Comparison of ENCODE assay signal across 11 cellular contexts in genomic region chr12:117192057-117192456, GRCh38. TPM values are rescaled to one million over a fixed set of nuclear protein-coding genes. Genes with fewer than 3 reads are reported as not detected.
DNase-seq lines count a peak whose midpoint lies in the region; ATAC-seq and TF ChIP-seq lines count a peak whose summit lies in the region.
"Had no signal": no experiment of that assay in that cellular context is flagged by ENCODE, and none has a peak within 500 bp of the region (broad histone marks: within the 10 kb centered on the region; RNA-seq: fewer than 3 reads in every experiment).

No MANE protein-coding gene starts in this region.

- ATAC-seq in WTC11, result peak; percentile 38
- ATAC-seq in memory B cell (ENCODE audit: low read depth), result no peak
- ATAC-seq in HG02970 (IDR thresholded peaks at IDR 0.05; ENCODE audit: low FRiP score, unreplicated experiment), result no peak
- ATAC-seq: Panc1 had no signal

- H3K9me3 Mint-ChIP-seq in CD4-positive, alpha-beta memory T cell, result peaks cover 0 to 3% (median 0%) of the 10 kb centered on the region in 8 donors
- H3K9me3 Mint-ChIP-seq in WTC11, result peaks cover 7% of the 10 kb centered on the region
- peaks cover 2% of the 10 kb centered on the region for H3K9me3 Mint-ChIP-seq in memory B cell

- TF ChIP-seq CTCF in WTC11 (IDR thresholded peaks at IDR 0.05) (no peak), breast epithelium (IDR thresholded peaks at IDR 0.05) (no peak)

- peaks cover 19 to 44% (median 27%) of the 10 kb centered on the region in 4 donors for H3K4me1 Mint-ChIP-seq in CD4-positive, alpha-beta memory T cell
- H3K4me1 Mint-ChIP-seq in WTC11, result peaks cover 22% of the 10 kb centered on the region
- peaks cover 15% of the 10 kb centered on the region for H3K4me1 Mint-ChIP-seq in memory B cell

- no peaks in the 10 kb centered on the region for H3K27me3 ChIP-seq in CD4-positive, alpha-beta memory T cell (ENCODE audit: insufficient read depth, low read length)
- H3K27me3 ChIP-seq in breast epithelium, result no peaks in the 10 kb centered on the region

- peaks cover 4 to 15% of the 10 kb centered on the region in 2 donors for H3K36me3 Mint-ChIP-seq in CD4-positive, alpha-beta memory T cell
- peaks cover 4% of the 10 kb centered on the region for H3K36me3 Mint-ChIP-seq in WTC11
- peaks cover 7% of the 10 kb centered on the region for H3K36me3 Mint-ChIP-seq in memory B cell

- H3K27me3 Mint-ChIP-seq in CD4-positive, alpha-beta memory T cell, result peaks cover 2 to 5% of the 10 kb centered on the region in 2 donors
- H3K27me3 Mint-ChIP-seq in WTC11 (ENCODE audit: low read depth), result peaks cover 8% of the 10 kb centered on the region
- H3K27me3 Mint-ChIP-seq in memory B cell, result peaks cover 2% of the 10 kb centered on the region

- H3K27ac Mint-ChIP-seq in CD4-positive, alpha-beta memory T cell, result peak overlapping the region in 3 of 7 donors; percentile 2 to 89 (median 23)
- H3K27ac Mint-ChIP-seq in WTC11 (no peak overlapping the region; the same call in 1 of the 2 replicates), memory B cell (no peak overlapping the region)

- no peak overlapping the region for H3K27ac ChIP-seq in CD4-positive, alpha-beta memory T cell (ENCODE audit: low read depth, low read length)
- H3K27ac ChIP-seq in breast epithelium, result no peak overlapping the region

- TF ChIP-seq POLR2A in breast epithelium (IDR thresholded peaks at IDR 0.05), result no peak

- H3K9me3 ChIP-seq in CD4-positive, alpha-beta memory T cell (ENCODE audit: control insufficient read depth in 1 of 2, low read length in 2 of 2), result no peaks in the 10 kb centered on the region
- H3K9me3 ChIP-seq in breast epithelium, result no peaks in the 10 kb centered on the region

- DNase-seq in CD4-positive, alpha-beta memory T cell, result no peak
- peak; percentile 27 for DNase-seq in Daoy (ENCODE audit: low read depth)
- no peak for DNase-seq in WTC11 (ENCODE audit: low spot score)
- no peak for DNase-seq in memory B cell (ENCODE audit: low spot score in 2 of 2)
- DNase-seq in NCI-H526 treated with DMSO at 0.1 percent for 48 hours (lab: John Stamatoyannopoulos, UW), result no peak
- DNase-seq in stimulated activated naive CD4-positive, alpha-beta T cell (lab: John Stamatoyannopoulos, UW), result no peak
- DNase-seq in breast epithelium (ENCODE audit: low spot score in 2 of 2), result no peak
- DNase-seq: central memory CD4-positive, alpha-beta T cell; NCI-H1694 treated with DMSO at 0.1 percent for 48 hours had no signal

- POLR2A ChIA-PET in CD4-positive, alpha-beta memory T cell (lab: Charles Lee; ENCODE audit: partially characterized antibody), result no interaction called here
- POLR2A ChIA-PET in WTC11 (lab: Charles Lee), result interaction anchor here (0.6 kb wide), 1 partner anchor 167 kb away, joined by 3 read pairs; no protein-coding TSS in a partner anchor

- peaks cover 26% of the 10 kb centered on the region for H3K4me1 ChIP-seq in CD4-positive, alpha-beta memory T cell (ENCODE audit: insufficient read depth, low read length)
- peaks cover 0 to 7% of the 10 kb centered on the region in 2 donors for H3K4me1 ChIP-seq in breast epithelium

- no peak overlapping the region for H3K4me3 ChIP-seq in CD4-positive, alpha-beta memory T cell (ENCODE audit: low read length in 2 of 2)
- H3K4me3 ChIP-seq in breast epithelium, result no peak overlapping the region

- peak overlapping the region in 7 of 8 donors; percentile 6 to 70 (median 39) for H3K4me3 Mint-ChIP-seq in CD4-positive, alpha-beta memory T cell
- H3K4me3 Mint-ChIP-seq in WTC11 (peak overlapping the region; percentile 6; the same call in 1 of the 2 replicates), memory B cell (peak overlapping the region; percentile 2)

- CTCF ChIA-PET in CD4-positive, alpha-beta memory T cell (lab: Charles Lee; ENCODE audit: partially characterized antibody), result no interaction called here
- CTCF ChIA-PET in WTC11 (lab: Charles Lee), result interaction anchor here (1.0 to 1.4 kb wide), 4 partner anchors 21 to 657 kb away, joined by 3 to 6 read pairs (median 4); no protein-coding TSS in a partner anchor

- H3K36me3 ChIP-seq in CD4-positive, alpha-beta memory T cell (ENCODE audit: insufficient read depth, low read length), result no peaks in the 10 kb centered on the region
- no peaks in the 10 kb centered on the region for H3K36me3 ChIP-seq in breast epithelium

- intact Hi-C loops in CD4-positive, alpha-beta memory T cell (cut with micrococcal nuclease), result loop anchor here (5.0 kb wide), 1 partner anchor 1185 kb away; the partner anchor contains the start of gene SUDS3
- intact Hi-C loops in breast epithelium (cut with DNase I; ENCODE audit: low total_unique reads), result no loop called here

TF ChIP-seq in WTC11, 78 proteins besides CTCF, POLR2A, EP300 and RAD21:
- TF ChIP-seq E2F4 (CRISPR knock-in tag; IDR thresholded peaks at IDR 0.05; ENCODE audit: borderline replicate concordance, low read depth) (no peak), ZNF121 (CRISPR knock-in tag; IDR thresholded peaks at IDR 0.05) (peak; percentile 27; the same call in 1 of the 2 replicates), ZNF263 (CRISPR knock-in tag; IDR thresholded peaks at IDR 0.05; ENCODE audit: low read depth) (peak; percentile 49; the same call in 1 of the 2 replicates), NR1H2 (CRISPR knock-in tag; IDR thresholded peaks at IDR 0.05) (no peak), IRF1 (CRISPR knock-in tag; IDR thresholded peaks at IDR 0.05) (no peak), CBFB (CRISPR knock-in tag; IDR thresholded peaks at IDR 0.05; ENCODE audit: low read depth) (no peak), ZNF425 (CRISPR knock-in tag; conservative IDR thresholded peaks at IDR 0.05) (no peak), GRHL2 (CRISPR knock-in tag; IDR thresholded peaks at IDR 0.05; ENCODE audit: insufficient replicate concordance, severe bottlenecking) (no peak)
TF ChIP-seq in WTC11: peak in this region for 2.

RNA-seq across cellular contexts. Expression of gene FBXO21, which starts 1.8 kb away (rescaled TPM):
- 10 to 100 TPM; 41.9 to 47.8 TPM for total RNA-seq in CD4-positive, alpha-beta memory T cell
- polyA plus RNA-seq in CD4-positive, alpha-beta memory T cell, result 10 to 100 TPM; 52.0 to 61.4 TPM
- total RNA-seq in Daoy (2014; rRNA removed; shearing (Covaris generic)), result 34.2 and 63.6 TPM in 2 replicates
- 60.3 to 64.5 TPM (median 63.9 TPM) in 3 replicates for total RNA-seq in WTC11 (2021)
- 10 to 100 TPM; 64.0 to 99.0 (median 65.3) TPM for total RNA-seq in breast epithelium
